10 cellular contexts compared by ENCODE assay signal in genomic region chr19:44750713-44751112, GRCh38. TPM values are rescaled to one million over a fixed set of nuclear protein-coding genes. Genes with fewer than 3 reads are reported as not detected.
DNase-seq lines count a peak whose midpoint lies in the region; ATAC-seq and TF ChIP-seq lines count a peak whose summit lies in the region.
"Had no signal": no experiment of that assay in that cellular context is flagged by ENCODE, and none has a peak within 500 bp of the region (broad histone marks: within the 10 kb centered on the region; RNA-seq: fewer than 3 reads in every experiment).

No MANE protein-coding gene starts in this region.

- H3K9me3 ChIP-seq in DOHH2 (ENCODE audit: control insufficient read depth, insufficient read depth, low read length) (no peaks in the 10 kb centered on the region), Panc1 (ENCODE audit: control insufficient read depth, insufficient read depth, low read depth, low read length) (no peaks in the 10 kb centered on the region), esophagus squamous epithelium (no peaks in the 10 kb centered on the region), skeletal muscle satellite cell (replicated peaks; ENCODE audit: low read length) (no peaks in the 10 kb centered on the region)

- H3F3A ChIP-seq in DOHH2 (ENCODE audit: control insufficient read depth, insufficient read depth): peaks cover 34% of the 10 kb centered on the region

- H4K20me1 ChIP-seq in DOHH2 (ENCODE audit: control insufficient read depth, insufficient read depth, low read depth, low read length): no peaks in the 10 kb centered on the region

- H3K4me1 ChIP-seq in DOHH2 (ENCODE audit: control insufficient read depth, low read length): peaks cover 79% of the 10 kb centered on the region
- H3K4me1 ChIP-seq in Panc1 (ENCODE audit: control insufficient read depth, insufficient read depth, low read length): peaks cover 48% of the 10 kb centered on the region
- H3K4me1 ChIP-seq in esophagus squamous epithelium: peaks cover 63 to 95% (median 64%) of the 10 kb centered on the region in 3 donors
- peaks cover 71% of the 10 kb centered on the region for H3K4me1 ChIP-seq in skeletal muscle satellite cell (ENCODE audit: control insufficient read depth, insufficient read depth, low read length)

- 29 to 44% methylated on average over 1 to 3 of the region's 3 CpGs for WGBS in esophagus squamous epithelium, 2 donors
- WGBS in lower leg skin, 2 donors: 46 to 52% methylated on average over 3 of the region's 3 CpGs

- H3K27me3 ChIP-seq in DOHH2 (ENCODE audit: control insufficient read depth, low read length) (peaks cover 13% of the 10 kb centered on the region), Panc1 (ENCODE audit: control insufficient read depth, insufficient read depth, low read length) (no peaks in the 10 kb centered on the region), esophagus squamous epithelium (no peaks in the 10 kb centered on the region), skeletal muscle satellite cell (ENCODE audit: control insufficient read depth, insufficient read depth, low read length) (no peaks in the 10 kb centered on the region)

- H3K36me3 ChIP-seq in DOHH2 (ENCODE audit: control insufficient read depth, low read length) (peaks cover 44% of the 10 kb centered on the region), Panc1 (ENCODE audit: control insufficient read depth, insufficient read depth, low read length) (no peaks in the 10 kb centered on the region; the same call in 1 of the 2 replicates), esophagus squamous epithelium (peaks cover 0 to 37% (median 16%) of the 10 kb centered on the region in 3 donors), skeletal muscle satellite cell (ENCODE audit: insufficient read depth, low read length) (peaks cover 25% of the 10 kb centered on the region)

- no peak for DNase-seq in Panc1 (ENCODE audit: low read depth, low spot score)
- DNase-seq in esophagus squamous epithelium (lab: John Stamatoyannopoulos, UW): no peak
- DNase-seq in NCI-H2196 treated with DMSO at 0.1 percent for 48 hours (lab: John Stamatoyannopoulos, UW; ENCODE audit: unreplicated experiment): no peak
- no peak for DNase-seq in DMS79 (lab: John Stamatoyannopoulos, UW)
- DNase-seq in lower leg skin (ENCODE audit: low spot score in 2 of 2): no peak
- DNase-seq: KG1; stimulated activated naive CD4-positive, alpha-beta T cell treated with Interleukin-2 at 50 U/mL for 16 hours had no signal

- H3K9me2 ChIP-seq in DOHH2 (replicated peaks; ENCODE audit: control insufficient read depth, low read length): no peaks in the 10 kb centered on the region

- peaks cover 35% of the 10 kb centered on the region for H3K79me2 ChIP-seq in DOHH2 (ENCODE audit: control insufficient read depth, low read length)

- H3K4me2 ChIP-seq in DOHH2 (ENCODE audit: low read length) (peak overlapping the region; percentile 88), skeletal muscle satellite cell (ENCODE audit: low read length) (peak overlapping the region; percentile 89)

- H3K4me3 ChIP-seq in DOHH2 (ENCODE audit: low read length) (peak overlapping the region; percentile 91), Panc1 (ENCODE audit: low read depth in 2 of 2, low read length in 2 of 2) (peak overlapping the region; percentile 68 to 72), esophagus squamous epithelium (peak overlapping the region; percentile 70 to 92 (median 76)), skeletal muscle satellite cell (ENCODE audit: low read length) (peak overlapping the region; percentile 41), lower leg skin (ENCODE audit: low read depth, poor library complexity, severe bottlenecking) (no peak overlapping the region)

- POLR2A ChIA-PET in Panc1 (lab: Charles Lee): no interaction called here

- BruUV-seq in Panc1 (replicated peaks; lab: Mats Ljungman, UMichigan): no TSS peak

- H3K27ac ChIP-seq in DOHH2 (ENCODE audit: low read depth, low read length) (peak overlapping the region; percentile 97), Panc1 (ENCODE audit: low read length) (peak overlapping the region; percentile 64), esophagus squamous epithelium (peak overlapping the region; percentile 97 to 100 (median 98))
- H3K27ac ChIP-seq: parathyroid adenoma had no signal

- TF ChIP-seq POLR2A in esophagus squamous epithelium (IDR thresholded peaks at IDR 0.05) (no peak), lower leg skin (IDR thresholded peaks at IDR 0.05) (no peak)

- CTCF ChIA-PET in Panc1 (lab: Charles Lee): no interaction called here

- in situ Hi-C loops in Panc1 (cut with HindIII; ENCODE audit: low pct_unique_long_range_greater_than_20kb, low sequenced_read_pairs): no loop called here

- H3K9ac ChIP-seq in skeletal muscle satellite cell (ENCODE audit: low read depth, low read length): no peak overlapping the region
- H3K9ac ChIP-seq: parathyroid adenoma had no signal

- intact Hi-C loops in Panc1 (cut with micrococcal nuclease; ENCODE audit: unreplicated experiment): no loop called here
- intact Hi-C loops in esophagus squamous epithelium (cut with DNase I): no loop called here
- intact Hi-C loops in lower leg skin (cut with DNase I; ENCODE audit: low total_unique reads): no loop called here

- TF ChIP-seq CTCF in DOHH2 (IDR thresholded peaks at IDR 0.05; ENCODE audit: low read depth, low read length, poor library complexity, severe bottlenecking) (no peak), Panc1 (IDR thresholded peaks at IDR 0.05) (no peak), esophagus squamous epithelium (IDR thresholded peaks at IDR 0.05) (no peak), lower leg skin (IDR thresholded peaks at IDR 0.05) (no peak)

- no peak for ATAC-seq in Panc1

RNA-seq across cellular contexts. Expression of gene BCL3, which starts 2.2 kb away (rescaled TPM):
- total RNA-seq in Panc1 (2021; ENCODE audit: unreplicated experiment) (48.5 TPM), esophagus squamous epithelium (10 to 100 TPM; 26.6 to 88.9 (median 51.4) TPM), lower leg skin (10 to 100 TPM; 17.1 to 27.3 (median 19.0) TPM)
- polyA plus RNA-seq in Panc1 (2012; ENCODE audit: insufficient read length): 80.9 TPM
- 5.7 and 5.8 TPM in 2 replicates for total RNA-seq in skeletal muscle satellite cell (2012; rRNA removed)

RNA-seq across cellular contexts. Expression of gene CBLC, which starts 27.0 kb away (rescaled TPM):
- total RNA-seq in Panc1 (2021; ENCODE audit: unreplicated experiment) (0.80 TPM), esophagus squamous epithelium (10 to 100 TPM; 26.9 to 75.7 (median 49.1) TPM), lower leg skin (10 to 100 TPM; 64.3 to 87.0 (median 75.6) TPM)
- 2.3 TPM for polyA plus RNA-seq in Panc1 (2012; ENCODE audit: insufficient read length)
- total RNA-seq in skeletal muscle satellite cell (2012; rRNA removed): not detected in 2 replicates

RNA-seq across cellular contexts. Expression of gene CEACAM16, which starts 51.8 kb away (rescaled TPM):
- not detected for total RNA-seq in Panc1 (2021; ENCODE audit: unreplicated experiment)
- not detected for polyA plus RNA-seq in Panc1 (2012; ENCODE audit: insufficient read length)
- total RNA-seq in esophagus squamous epithelium: not detected
- not detected in 2 replicates for total RNA-seq in skeletal muscle satellite cell (2012; rRNA removed)
- total RNA-seq in lower leg skin: not detected

RNA-seq across cellular contexts. Expression of gene BCAM, which starts 58.2 kb away (rescaled TPM):
- 21.5 TPM for total RNA-seq in Panc1 (2021; ENCODE audit: unreplicated experiment)
- 85.2 TPM for polyA plus RNA-seq in Panc1 (2012; ENCODE audit: insufficient read length)
- total RNA-seq in esophagus squamous epithelium: 10 to 100 TPM in 3 of 4 donors, 1 to 10 TPM in 1; 7.2 to 24.8 (median 17.6) TPM
- 0.25 and 7.6 TPM in 2 replicates for total RNA-seq in skeletal muscle satellite cell (2012; rRNA removed)
- total RNA-seq in lower leg skin: 10 to 100 TPM; 32.3 to 73.5 (median 58.0) TPM

Comparison
In these comparisons a context has a peak if more than half of its experiments do, and no peak if none do; other contexts are left out.
1. RNA of gene CBLC, which starts 27.0 kb away (total RNA-seq): 64.3 to 87.0 TPM in lower leg skin and 26.9 to 75.7 TPM in esophagus squamous epithelium; 0.80 TPM in Panc1 (single experiment); every median in the first group is over 10 times any median in the second.
2. Peak in every context shown above with its lines, with median percentiles within 50 percentile points of each other: H3K27ac ChIP-seq.